In genomic region chr6:79249136-79249535, GRCh38 we compare ENCODE assay signal across 17 cellular contexts.
"Had no signal": no experiment of that assay in that cellular context is flagged by ENCODE, and none has a peak within 500 bp of the region (broad histone marks: within the 10 kb centered on the region; RNA-seq: fewer than 3 reads in every experiment).

No MANE protein-coding gene starts in this region.

- H3K4me1 Mint-ChIP-seq: activated CD4-positive, alpha-beta memory T cell treated with anti-CD3 and anti-CD28 coated beads, Interleukin-2, amount 10 ng/mL, durations not matched to agents 7 days and 5 days; activated naive CD4-positive, alpha-beta T cell treated with anti-CD3 and anti-CD28 coated beads, Interleukin-2, amount 10 ng/mL, durations not matched to agents 7 days and 5 days had no signal

- H3K4me3 ChIP-seq: colonic mucosa, dorsolateral prefrontal cortex, esophagus squamous epithelium, neural progenitor cell, thyroid gland had no signal

- H3K27ac Mint-ChIP-seq: activated CD4-positive, alpha-beta memory T cell treated with anti-CD3 and anti-CD28 coated beads, Interleukin-2, amount 10 ng/mL, durations not matched to agents 7 days and 5 days; activated naive CD4-positive, alpha-beta T cell treated with anti-CD3 and anti-CD28 coated beads, Interleukin-2, amount 10 ng/mL, durations not matched to agents 7 days and 5 days; effector memory CD8-positive, alpha-beta T cell; naive thymus-derived CD8-positive, alpha-beta T cell; neural progenitor cell; T-helper 17 cell had no signal

- DNase-seq: activated CD4-positive, alpha-beta memory T cell treated with anti-CD3 and anti-CD28 coated beads, Interleukin-2, amount 10 ng/mL, durations not matched to agents 7 days and 5 days; activated CD4-positive, alpha-beta T cell treated with anti-CD3 and anti-CD28 coated beads for 48 hours; activated CD4-positive, CD25-positive, alpha-beta regulatory T cell; activated effector memory CD4-positive, alpha-beta T cell treated with anti-CD3 and anti-CD28 coated beads, Interleukin-2, amount 50 U/mL, for 16 hours; activated naive CD4-positive, alpha-beta T cell treated with anti-CD3 and anti-CD28 coated beads, Interleukin-2, amount 10 ng/mL, durations not matched to agents 7 days and 5 days; colonic mucosa; dorsolateral prefrontal cortex; effector memory CD8-positive, alpha-beta T cell; esophagus squamous epithelium; left colon; mesendoderm; naive thymus-derived CD8-positive, alpha-beta T cell; stimulated activated CD4-positive, alpha-beta T cell treated with anti-CD3 and anti-CD28 coated beads, Interleukin-4, amount 100 ng/mL, for 4 hours; stimulated activated naive CD8-positive, alpha-beta T cell treated with anti-CD3 and anti-CD28 coated beads, Interleukin-15, Interleukin-2, amounts not matched to agents 100 U/mL and 50 U/mL, for 24 hours; T-helper 17 cell; thyroid gland had no signal

- H3K9ac ChIP-seq: neural progenitor cell had no signal

- H3K4me1 ChIP-seq: colonic mucosa, esophagus squamous epithelium, neural progenitor cell, thyroid gland had no signal

- H3K9me3 Mint-ChIP-seq: activated CD4-positive, alpha-beta memory T cell treated with anti-CD3 and anti-CD28 coated beads, Interleukin-2, amount 10 ng/mL, durations not matched to agents 7 days and 5 days; activated naive CD4-positive, alpha-beta T cell treated with anti-CD3 and anti-CD28 coated beads, Interleukin-2, amount 10 ng/mL, durations not matched to agents 7 days and 5 days; effector memory CD8-positive, alpha-beta T cell had no signal

- H3K4me2 ChIP-seq: neural progenitor cell had no signal

- H3K36me3 ChIP-seq: colonic mucosa, esophagus squamous epithelium, neural progenitor cell, thyroid gland had no signal

- H3K9me3 ChIP-seq: colonic mucosa, esophagus squamous epithelium, thyroid gland had no signal

- H3K27me3 Mint-ChIP-seq: activated naive CD4-positive, alpha-beta T cell treated with anti-CD3 and anti-CD28 coated beads, Interleukin-2, amount 10 ng/mL, durations not matched to agents 7 days and 5 days; naive thymus-derived CD8-positive, alpha-beta T cell had no signal

- H3K27ac ChIP-seq: colonic mucosa, esophagus squamous epithelium, neural progenitor cell, thyroid gland had no signal

- H2AFZ ChIP-seq: neural progenitor cell had no signal

- H3K36me3 Mint-ChIP-seq: activated naive CD4-positive, alpha-beta T cell treated with anti-CD3 and anti-CD28 coated beads, Interleukin-2, amount 10 ng/mL, durations not matched to agents 7 days and 5 days; naive thymus-derived CD8-positive, alpha-beta T cell; neural progenitor cell had no signal

- ATAC-seq: effector memory CD8-positive, alpha-beta T cell; left colon; naive thymus-derived CD8-positive, alpha-beta T cell; stimulated activated naive CD8-positive, alpha-beta T cell treated with anti-CD3 and anti-CD28 coated beads, Interleukin-15, Interleukin-2, amounts not matched to agents 100 U/mL and 50 U/mL, for 24 hours; T-helper 17 cell had no signal

- H3K27me3 ChIP-seq: colonic mucosa, dorsolateral prefrontal cortex, esophagus squamous epithelium, neural progenitor cell, thyroid gland had no signal

- H3K4me3 Mint-ChIP-seq: activated CD4-positive, alpha-beta memory T cell treated with anti-CD3 and anti-CD28 coated beads, Interleukin-2, amount 10 ng/mL, durations not matched to agents 7 days and 5 days; activated naive CD4-positive, alpha-beta T cell treated with anti-CD3 and anti-CD28 coated beads, Interleukin-2, amount 10 ng/mL, durations not matched to agents 7 days and 5 days; effector memory CD8-positive, alpha-beta T cell; naive thymus-derived CD8-positive, alpha-beta T cell; neural progenitor cell; T-helper 17 cell had no signal
